Comparison of ENCODE assay signal across 18 cellular contexts in the genomic region with DNA sequence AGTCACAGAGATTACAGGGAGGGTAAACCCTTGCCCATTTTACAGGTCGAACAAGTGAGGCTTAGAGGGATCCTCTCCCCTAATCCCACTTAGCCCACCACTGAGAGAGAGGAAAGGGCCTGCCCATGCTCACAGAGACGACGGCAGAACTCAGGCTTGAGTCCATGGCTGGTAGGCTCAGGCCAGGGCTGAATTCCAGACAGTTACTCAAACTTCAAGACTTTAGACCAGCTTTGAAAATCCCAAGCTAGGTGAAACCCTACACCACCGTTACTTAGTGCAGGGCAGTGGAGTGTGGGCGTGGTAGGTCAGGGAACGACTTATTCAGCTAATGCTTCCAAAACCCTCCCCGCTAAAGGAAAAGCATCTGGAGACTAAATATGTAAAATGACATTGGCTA. TPM values are rescaled to one million over a fixed set of nuclear protein-coding genes. Genes with fewer than 3 reads are reported as not detected.
DNase-seq lines count a peak whose midpoint lies in the region; ATAC-seq and TF ChIP-seq lines count a peak whose summit lies in the region.
"Had no signal": no experiment of that assay in that cellular context is flagged by ENCODE, and none has a peak within 500 bp of the region (broad histone marks: within the 10 kb centered on the region; RNA-seq: fewer than 3 reads in every experiment).

No MANE protein-coding gene starts in this region.

- no peaks in the 10 kb centered on the region for H3K4me1 Mint-ChIP-seq in CD14-positive monocyte
- H3K4me1 Mint-ChIP-seq: memory B cell; stimulated activated memory B cell treated with anti-CD40 and anti-IgM and Interleukin-4, amounts not matched to agents 10 μg/mL and 1 μg/mL and 100 μg/mL, for 72 hours had no signal

- no peak overlapping the region for H3K4me3 Mint-ChIP-seq in CD14-positive monocyte
- H3K4me3 Mint-ChIP-seq: GM23338; memory B cell; neural crest cell; stimulated activated memory B cell treated with anti-CD40 and anti-IgM and Interleukin-4, amounts not matched to agents 10 μg/mL and 1 μg/mL and 100 μg/mL, for 72 hours; WTC11 had no signal

- DNase-seq in heart left ventricle (peak in 1 of 5 donors; percentile 14), Right ventricle myocardium superior (no peak), cardiac fibroblast (ENCODE audit: low read depth in 2 of 2) (peak; percentile 6 to 27), stromal cell of bone marrow (ENCODE audit: low read depth) (peak; percentile 16), Kasumi-1 (lab: John Stamatoyannopoulos, UW) (no peak), CD14-positive monocyte (ENCODE audit: low spot score) (no peak)
- DNase-seq: activated CD8-positive, alpha-beta memory T cell treated with anti-CD3 and anti-CD28 coated beads for 24 hours; COR-L47; NCI-H1092 treated with DMSO at 0.1 percent for 48 hours; NCI-H2171 treated with DMSO at 0.1 percent for 48 hours had no signal

- H3K36me3 ChIP-seq in heart left ventricle = peaks cover 0 to 16% (median 3%) of the 10 kb centered on the region in 9 donors

- TF ChIP-seq CTCF in heart left ventricle (IDR thresholded peaks at IDR 0.05) (no peak), cardiac fibroblast (IDR thresholded peaks at IDR 0.05; ENCODE audit: low read depth, low read length) (no peak), CD14-positive monocyte (IDR thresholded peaks at IDR 0.05) (no peak)

- no peaks in the 10 kb centered on the region for H3K9me3 ChIP-seq in heart left ventricle
- H3K9me3 ChIP-seq: A549 had no signal

- H3K27me3 Mint-ChIP-seq in CD14-positive monocyte (ENCODE audit: low read depth in 3 of 3) = peaks cover 2 to 8% (median 4%) of the 10 kb centered on the region in 3 donors

- no peak overlapping the region for H3K4me3 ChIP-seq in heart left ventricle
- H3K4me3 ChIP-seq in cardiac fibroblast (replicated peaks in 1 of 2; ENCODE audit: low read depth in 2 of 2, low read length in 2 of 2) = no peak overlapping the region
- H3K4me3 ChIP-seq: A549, GM23338 had no signal

- ATAC-seq in heart left ventricle (no peak), Right ventricle myocardium superior (ENCODE audit: poor library complexity) (no peak), HG02840 (IDR thresholded peaks at IDR 0.05; ENCODE audit: low FRiP score, unreplicated experiment) (no peak)
- ATAC-seq: A549, GM23338, WTC11 had no signal

- intact Hi-C loops in heart left ventricle (cut with DNase I) (loop anchor here in 3 of 10 donors (2.0 kb wide), 1 partner anchor 15 kb away; no protein-coding TSS in a partner anchor), Right ventricle myocardium superior (cut with DNase I) (no loop called here), CD14-positive monocyte (cut with micrococcal nuclease) (no loop called here)

- H3K36me3 Mint-ChIP-seq in CD14-positive monocyte = no peaks in the 10 kb centered on the region
- H3K36me3 Mint-ChIP-seq: memory B cell; stimulated activated memory B cell treated with anti-CD40 and anti-IgM and Interleukin-4, amounts not matched to agents 10 μg/mL and 1 μg/mL and 100 μg/mL, for 72 hours; WTC11 had no signal

- no peak for TF ChIP-seq POLR2A in heart left ventricle (IDR thresholded peaks at IDR 0.05)

- peak overlapping the region; percentile 67 to 96 (median 90) for H3K27ac ChIP-seq in heart left ventricle
- peak overlapping the region; percentile 4 for H3K27ac ChIP-seq in layer of hippocampus (ENCODE audit: low read depth, low read length)
- H3K27ac ChIP-seq: A549 had no signal

- H3K4me1 ChIP-seq in heart left ventricle = peaks cover 0 to 74% (median 47%) of the 10 kb centered on the region in 12 donors
- H3K4me1 ChIP-seq: A549 had no signal

- H3K27me3 ChIP-seq in heart left ventricle (no peaks in the 10 kb centered on the region), layer of hippocampus (ENCODE audit: control insufficient read depth, insufficient read depth, low read length) (no peaks in the 10 kb centered on the region)

- H3K27ac Mint-ChIP-seq in CD14-positive monocyte = no peak overlapping the region
- H3K27ac Mint-ChIP-seq: GM23338; memory B cell; stimulated activated memory B cell treated with anti-CD40 and anti-IgM and Interleukin-4, amounts not matched to agents 10 μg/mL and 1 μg/mL and 100 μg/mL, for 72 hours; WTC11 had no signal

- WGBS in heart left ventricle, 4 donors = 46 to 63% (median 54%) methylated on average over 6 to 7 of the region's 7 CpGs

- peaks cover 0 to 2% (median 0%) of the 10 kb centered on the region in 7 donors for H3K9me3 Mint-ChIP-seq in CD14-positive monocyte
- H3K9me3 Mint-ChIP-seq: GM23338; memory B cell; neural crest cell; stimulated activated memory B cell treated with anti-CD40 and anti-IgM and Interleukin-4, amounts not matched to agents 10 μg/mL and 1 μg/mL and 100 μg/mL, for 72 hours; WTC11 had no signal

RNA-seq across cellular contexts. Expression of gene GRIP2, which starts 16.4 kb away (rescaled TPM):
- total RNA-seq in heart left ventricle (10 to 100 TPM in 8 of 9 donors, 1 to 10 TPM in 1; 5.8 to 56.7 (median 28.7) TPM), Right ventricle myocardium superior (40.1 TPM)
- polyA plus RNA-seq in heart left ventricle (10 to 100 TPM in 1 of 2 donors, 1 to 10 TPM in 1; 6.3 to 42.6 TPM), CD14-positive monocyte (not detected)

Comparison
In these comparisons a context has a peak if more than half of its experiments do, and no peak if none do; other contexts are left out.
1. DNase-seq: peak in cardiac fibroblast (2 of 2) and stromal cell of bone marrow (single experiment); none in Right ventricle myocardium superior (single experiment), Kasumi-1 (0 of 2) and CD14-positive monocyte (single experiment).